In the genomic region with DNA sequence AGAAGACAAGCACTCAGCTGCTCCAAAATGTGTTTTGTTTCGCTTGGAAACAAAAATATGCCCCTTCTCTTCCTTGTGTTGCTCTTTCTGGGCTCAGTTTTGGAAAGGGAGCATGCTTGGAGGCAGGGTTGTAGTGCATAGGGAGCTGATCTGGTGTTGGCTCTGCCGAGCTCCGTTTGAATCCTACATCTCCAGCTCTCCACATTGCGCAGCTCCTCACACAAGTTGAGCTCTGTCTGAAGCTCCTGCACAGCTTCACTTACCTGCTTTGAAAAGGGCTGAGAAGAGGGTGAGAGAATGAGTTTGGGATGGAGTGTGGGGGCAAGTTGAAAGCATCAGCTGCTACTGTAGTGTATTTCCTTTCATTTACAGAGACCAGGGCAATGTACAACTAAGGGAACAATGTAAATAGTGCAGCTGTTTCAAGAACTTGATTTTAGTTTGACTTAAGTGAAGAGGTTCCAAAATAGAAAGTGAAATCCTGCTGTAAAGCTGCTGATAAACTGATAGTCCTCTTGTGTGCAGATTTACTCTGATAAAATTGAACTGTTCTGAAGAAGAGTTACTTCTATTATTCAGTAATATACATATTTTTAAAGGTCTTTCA, we compare ENCODE assay signal across 13 cellular contexts.
DNase-seq lines count a peak whose midpoint lies in the region; ATAC-seq and TF ChIP-seq lines count a peak whose summit lies in the region.
"Had no signal": no experiment of that assay in that cellular context is flagged by ENCODE, and none has a peak within 500 bp of the region (broad histone marks: within the 10 kb centered on the region; RNA-seq: fewer than 3 reads in every experiment).

No MANE protein-coding gene starts in this region.

- TF ChIP-seq EP300 in gastroesophageal sphincter (IDR thresholded peaks at IDR 0.05): no peak

- no peak overlapping the region for H3K4me3 ChIP-seq in left lung
- no peak overlapping the region for H3K4me3 ChIP-seq in gastroesophageal sphincter
- no peak overlapping the region for H3K4me3 ChIP-seq in CD8-positive, alpha-beta memory T cell (ENCODE audit: low read length)
- H3K4me3 ChIP-seq: tibial artery had no signal

- peak overlapping the region in 3 of 8 donors; percentile 29 to 59 (median 53) for H3K27ac Mint-ChIP-seq in CD8-positive, alpha-beta memory T cell

- WGBS in gastroesophageal sphincter (ENCODE audit: low coverage in 1 of 2), 2 donors: 53 to 54% methylated on average over 3 of the region's 4 CpGs

- H3K4me3 Mint-ChIP-seq in CD8-positive, alpha-beta memory T cell: peak overlapping the region in 1 of 7 donors; percentile 1
- H3K4me3 Mint-ChIP-seq: activated T-cell treated with anti-CD3 and anti-CD28 coated beads, Interleukin-2, amount 50 U/mL, for 4 hours; CD14-positive monocyte had no signal

- CTCF ChIA-PET in GM10248 (lab: Yijun Ruan, JAX): interaction anchor here (0.9 to 1.1 kb wide), 3 partner anchors 18 to 63 kb away, joined by 3 to 4 read pairs (median 4); no protein-coding TSS in a partner anchor
- CTCF ChIA-PET in CD8-positive, alpha-beta memory T cell (lab: Charles Lee): no interaction called here

- DNase-seq in GM10248 (ENCODE audit: extremely low spot score) (peak; percentile 12), left lung (no peak), NCI-H2227 treated with DMSO at 0.1 percent for 48 hours (lab: John Stamatoyannopoulos, UW) (no peak)
- DNase-seq in stimulated activated CD4-positive, alpha-beta T cell treated with anti-CD3 and anti-CD28 coated beads, Interleukin-2, amount 100 ng/mL, for 24 hours: no peak
- DNase-seq in CD8-positive, alpha-beta memory T cell: no peak
- DNase-seq: activated T-cell treated with anti-CD3 and anti-CD28 coated beads, Interleukin-2, amount 50 U/mL, for 4 hours; effector CD4-positive, alpha-beta T cell; Kasumi-1; tibial artery had no signal

- H3K27me3 Mint-ChIP-seq in CD8-positive, alpha-beta memory T cell: no peaks in the 10 kb centered on the region

- no peaks in the 10 kb centered on the region for H3K9me3 ChIP-seq in left lung
- H3K9me3 ChIP-seq in gastroesophageal sphincter: no peaks in the 10 kb centered on the region
- no peaks in the 10 kb centered on the region for H3K9me3 ChIP-seq in CD8-positive, alpha-beta memory T cell (ENCODE audit: low read length)
- H3K9me3 ChIP-seq: tibial artery had no signal

- intact Hi-C loops in left lung (cut with DNase I): no loop called here

- no peaks in the 10 kb centered on the region for H3K9me3 Mint-ChIP-seq in CD8-positive, alpha-beta memory T cell
- H3K9me3 Mint-ChIP-seq: activated T-cell treated with anti-CD3 and anti-CD28 coated beads, Interleukin-2, amount 50 U/mL, for 4 hours; CD14-positive monocyte had no signal

- TF ChIP-seq CTCF in GM10248 (IDR thresholded peaks at IDR 0.05; ENCODE audit: control extremely low read depth, extremely low read depth, low read depth, missing control alignments): no peak
- TF ChIP-seq CTCF in left lung (IDR thresholded peaks at IDR 0.05): no peak
- no peak for TF ChIP-seq CTCF in gastroesophageal sphincter (IDR thresholded peaks at IDR 0.05)

- H3K27me3 ChIP-seq in left lung (no peaks in the 10 kb centered on the region), gastroesophageal sphincter (no peaks in the 10 kb centered on the region)
- no peaks in the 10 kb centered on the region for H3K27me3 ChIP-seq in CD8-positive, alpha-beta memory T cell (ENCODE audit: insufficient read depth, low read length, poor library complexity, severe bottlenecking)
- H3K27me3 ChIP-seq: tibial artery had no signal

- peaks cover 10 to 32% (median 19%) of the 10 kb centered on the region in 3 donors for H3K36me3 Mint-ChIP-seq in CD8-positive, alpha-beta memory T cell

- POLR2A ChIA-PET in GM10248 (lab: Yijun Ruan, JAX): no interaction called here
- POLR2A ChIA-PET in CD8-positive, alpha-beta memory T cell (lab: Charles Lee): no interaction called here

- H3K4me1 Mint-ChIP-seq in CD8-positive, alpha-beta memory T cell: peaks cover 31 to 39% (median 37%) of the 10 kb centered on the region in 3 donors

- peak; percentile 69 for ATAC-seq in GM21447 (IDR thresholded peaks at IDR 0.05; ENCODE audit: unreplicated experiment)
- peak; percentile 58 for ATAC-seq in HG03354 (IDR thresholded peaks at IDR 0.05; ENCODE audit: poor library complexity, severe bottlenecking, unreplicated experiment)
- peak; percentile 75 for ATAC-seq in left lung
- no peak for ATAC-seq in gastroesophageal sphincter
- ATAC-seq: activated T-cell treated with anti-CD3 and anti-CD28 coated beads, Interleukin-2, amount 50 U/mL, for 4 hours had no signal

- H3K4me1 ChIP-seq in left lung (peaks cover 0 to 21% of the 10 kb centered on the region in 2 donors), gastroesophageal sphincter (no peaks in the 10 kb centered on the region)
- no peaks in the 10 kb centered on the region for H3K4me1 ChIP-seq in CD8-positive, alpha-beta memory T cell (ENCODE audit: insufficient read depth, low read length)
- H3K4me1 ChIP-seq: tibial artery had no signal

- peaks cover 0 to 16% of the 10 kb centered on the region in 2 donors for H3K36me3 ChIP-seq in left lung
- H3K36me3 ChIP-seq in gastroesophageal sphincter: peaks cover 2 to 26% of the 10 kb centered on the region in 2 donors
- H3K36me3 ChIP-seq in CD8-positive, alpha-beta memory T cell (ENCODE audit: insufficient read depth, low read length): no peaks in the 10 kb centered on the region

- no peak for TF ChIP-seq POLR2A in gastroesophageal sphincter (IDR thresholded peaks at IDR 0.05)

- H3K27ac ChIP-seq in left lung (no peak overlapping the region), gastroesophageal sphincter (no peak overlapping the region)
- H3K27ac ChIP-seq in CD8-positive, alpha-beta memory T cell (ENCODE audit: low read depth, low read length): no peak overlapping the region
- H3K27ac ChIP-seq: tibial artery had no signal
